9 cellular contexts compared by ENCODE assay signal in genomic region chr17:29177541-29177870, GRCh38. TPM values are rescaled to one million over a fixed set of nuclear protein-coding genes. Genes with fewer than 3 reads are reported as not detected.
DNase-seq lines count a peak whose midpoint lies in the region; ATAC-seq, FAIRE-seq and TF ChIP-seq lines count a peak whose summit lies in the region.
"Had no signal": no experiment of that assay in that cellular context is flagged by ENCODE, and none has a peak within 500 bp of the region (broad histone marks: within the 10 kb centered on the region; RNA-seq: fewer than 3 reads in every experiment).

No MANE protein-coding gene starts in this region.

- TF ChIP-seq RAD21 in A549 (conservative IDR thresholded peaks at IDR 0.05 in 1 of 2, IDR thresholded peaks at IDR 0.05 in 1 of 2) = no peak
- TF ChIP-seq RAD21 in IMR-90 (IDR thresholded peaks at IDR 0.05; ENCODE audit: low read length) = no peak

- no peak overlapping the region for H3K14ac ChIP-seq in IMR-90 (replicated peaks; ENCODE audit: low read depth, low read length)

- in situ Hi-C loops in IMR-90 (cut with MboI; ENCODE audit: low sequenced_read_pairs) = no loop called here

- CTCF ChIA-PET in A549 (lab: Yijun Ruan, JAX) = interaction anchor here (0.6 to 12.8 kb wide), 12 partner anchors 15 to 220 kb away, joined by 3 to 263 read pairs (median 5); no protein-coding TSS in a partner anchor
- CTCF ChIA-PET in IMR-90 (lab: Yijun Ruan, JAX) = interaction anchor here (2.3 kb wide), 1 partner anchor 28 kb away, joined by 8 read pairs; no protein-coding TSS in a partner anchor

- H3K4me3 Mint-ChIP-seq in nephron = peak overlapping the region; percentile 81 to 85 (median 84)

- H4K5ac ChIP-seq in IMR-90 (ENCODE audit: low read depth, low read length) = no peak overlapping the region

- H3K9me3 ChIP-seq in A549 = no peaks in the 10 kb centered on the region
- H3K9me3 ChIP-seq in IMR-90 (ENCODE audit: control insufficient read depth, insufficient read depth, low read length) = no peaks in the 10 kb centered on the region

- peak overlapping the region; percentile 23; the same call in 1 of the 2 replicates for H2BK120ac ChIP-seq in IMR-90 (ENCODE audit: low read depth, low read length)

- peak overlapping the region; percentile 39; the same call in 1 of the 2 replicates for H3K4ac ChIP-seq in IMR-90 (ENCODE audit: low read depth, low read length)

- no peaks in the 10 kb centered on the region for H3K36me3 ChIP-seq in IMR-90 (ENCODE audit: control insufficient read depth, insufficient read depth, low read length)

- peak overlapping the region; percentile 60; the same call in 1 of the 3 replicates for H3K4me3 ChIP-seq in A549
- no peak overlapping the region for H3K4me3 ChIP-seq in IMR-90 (ENCODE audit: insufficient read depth, low read depth, low read length)
- no peak overlapping the region for H3K4me3 ChIP-seq in coronary artery

- peak overlapping the region; percentile 98; the same call in 1 of the 2 replicates for H3K23ac ChIP-seq in IMR-90 (ENCODE audit: low read depth, low read length)

- no peak overlapping the region for H2AK9ac ChIP-seq in IMR-90 (replicated peaks; ENCODE audit: low read depth, low read length, poor library complexity)

- H2AFZ ChIP-seq in IMR-90 (replicated peaks; ENCODE audit: low read length, poor library complexity) = no peak overlapping the region

- H3K9ac ChIP-seq in IMR-90 (ENCODE audit: low read depth, low read length) = no peak overlapping the region

- POLR2A ChIA-PET in A549 (lab: Yijun Ruan, JAX) = interaction anchor here (1.3 to 3.8 kb wide), 3 partner anchors 22 to 116 kb away, joined by 6 to 28 read pairs (median 9); partner anchors contain the start of gene NUFIP2
- POLR2A ChIA-PET in IMR-90 (lab: Charles Lee; ENCODE audit: unreplicated experiment) = no interaction called here

- H3K27ac ChIP-seq in A549 (peak overlapping the region; percentile 81 to 95), IMR-90 (ENCODE audit: insufficient read depth, low read length) (no peak overlapping the region), coronary artery (peak overlapping the region; percentile 74 to 89)

- peaks cover 3% of the 10 kb centered on the region for H3K36me3 Mint-ChIP-seq in nephron (ENCODE audit: low read depth)

- peaks cover 29% of the 10 kb centered on the region for H3K4me1 Mint-ChIP-seq in nephron

- 0 out of 2 replicates have a peak, but pooled peaks cover 3% of the 10 kb centered on the region for H4K20me1 ChIP-seq in IMR-90 (ENCODE audit: insufficient read depth, low read length)

- no peak overlapping the region for H2BK5ac ChIP-seq in IMR-90 (ENCODE audit: low read depth, low read length, poor library complexity, severe bottlenecking)

- peaks cover 30 to 46% of the 10 kb centered on the region in 2 experiments for H3K79me1 ChIP-seq in IMR-90 (ENCODE audit: low read depth in 1 of 2, low read length in 2 of 2)

- TF ChIP-seq EP300 in A549 (IDR thresholded peaks at IDR 0.05) = no peak

- no peak overlapping the region for H3K18ac ChIP-seq in IMR-90 (ENCODE audit: low read depth, low read length)

- intact Hi-C loops in IMR-90 (cut with micrococcal nuclease) = no loop called here

- H3K4me2 ChIP-seq in A549 = peak overlapping the region; percentile 88
- no peak overlapping the region; the same call in 1 of the 2 replicates for H3K4me2 ChIP-seq in IMR-90 (ENCODE audit: low read depth, low read length)

- TF ChIP-seq CTCF in A549 (IDR thresholded peaks at IDR 0.05) (no peak), IMR-90 (conservative IDR thresholded peaks at IDR 0.05; ENCODE audit: low read depth, low read length) (no peak), coronary artery (IDR thresholded peaks at IDR 0.05) (no peak), nephron (IDR thresholded peaks at IDR 0.05; ENCODE audit: unreplicated experiment in 3 of 3) (no peak)

- H4K8ac ChIP-seq in IMR-90 (ENCODE audit: low read depth in 2 of 2, low read length in 2 of 2) = no peak overlapping the region; a peak in 2 of 4 replicates

- WGBS in A549 (ENCODE audit: missing lambda C conversion rate) = 44% methylated on average over 3 of the region's 3 CpGs
- no CpG with 5 or more reads among the region's 3 CpGs for WGBS in IMR-90 (ENCODE audit: extremely low coverage in 2 of 2, insufficient read length in 1 of 2), 2 experiments

- no peak for ATAC-seq in A549
- ATAC-seq in IMR-90 (ENCODE audit: low read depth) = no peak
- no peak for ATAC-seq in HG02763 (IDR thresholded peaks at IDR 0.05; ENCODE audit: unreplicated experiment)

- H3K9me1 ChIP-seq in IMR-90 (ENCODE audit: insufficient read depth, low read length) = no peaks in the 10 kb centered on the region; the same call in 1 of the 2 replicates

- peaks cover 11% of the 10 kb centered on the region for H3K27me3 Mint-ChIP-seq in nephron (ENCODE audit: low read depth)

- no peak overlapping the region for H4K91ac ChIP-seq in IMR-90 (ENCODE audit: insufficient read depth, low read depth, low read length)

- no peak for FAIRE-seq in A549 (lab: Jason Lieb, UNC)
- FAIRE-seq: frontal cortex had no signal

- DNase-seq in A549 (ENCODE audit: low read depth in 1 of 2, low spot score in 1 of 2) (no peak), IMR-90 (no peak), coronary artery (ENCODE audit: low spot score) (no peak), kidney glomerular epithelial cell (lab: John Stamatoyannopoulos, UW) (no peak), NCI-H1436 (lab: John Stamatoyannopoulos, UW) (no peak), putamen (ENCODE audit: low spot score) (no peak)

- H3K56ac ChIP-seq in IMR-90 (ENCODE audit: extremely low read depth, insufficient read depth, low read length) = no peak overlapping the region

- no peaks in the 10 kb centered on the region for H3K27me3 ChIP-seq in IMR-90 (ENCODE audit: control insufficient read depth, insufficient read depth, low read length)

- peak overlapping the region in 2 of 3 experiments; percentile 68 to 79 for H3K27ac Mint-ChIP-seq in nephron

- BruUV-seq in IMR-90 (replicated peaks; lab: Mats Ljungman, UMichigan) = no TSS peak

- no peak overlapping the region for H2BK20ac ChIP-seq in IMR-90 (ENCODE audit: low read depth, low read length)

- TF ChIP-seq POLR2A in A549 (IDR thresholded peaks at IDR 0.05; ENCODE audit: low read length) (no peak), IMR-90 (IDR thresholded peaks at IDR 0.05; ENCODE audit: low read depth, low read length) (no peak)

- H2BK15ac ChIP-seq in IMR-90 (ENCODE audit: low read depth, low read length) = peak overlapping the region; percentile 77; the same call in 1 of the 3 replicates

- H3K4me1 ChIP-seq in A549 (peaks cover 38% of the 10 kb centered on the region), IMR-90 (ENCODE audit: control insufficient read depth, insufficient read depth, low read length) (peaks cover 29% of the 10 kb centered on the region)

- peaks cover 2% of the 10 kb centered on the region for H3K9me3 Mint-ChIP-seq in nephron

- dilution Hi-C loops in IMR-90 (cut with HindIII; ENCODE audit: low sequenced_read_pairs, unreplicated experiment) = no loop called here

- peak overlapping the region; percentile 77 for H2AK5ac ChIP-seq in IMR-90 (ENCODE audit: low read depth, low read length)

TF ChIP-seq in A549, 52 proteins besides CTCF, POLR2A, EP300 and RAD21 (continues in another document):
- TF ChIP-seq, protein P1, sequence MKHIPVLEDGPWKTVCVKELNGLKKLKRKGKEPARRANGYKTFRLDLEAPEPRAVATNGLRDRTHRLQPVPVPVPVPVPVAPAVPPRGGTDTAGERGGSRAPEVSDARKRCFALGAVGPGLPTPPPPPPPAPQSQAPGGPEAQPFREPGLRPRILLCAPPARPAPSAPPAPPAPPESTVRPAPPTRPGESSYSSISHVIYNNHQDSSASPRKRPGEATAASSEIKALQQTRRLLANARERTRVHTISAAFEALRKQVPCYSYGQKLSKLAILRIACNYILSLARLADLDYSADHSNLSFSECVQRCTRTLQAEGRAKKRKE (CRISPR knock-in tag; IDR thresholded peaks at IDR 0.05; ENCODE audit: low read depth) = no peak
- no peak for TF ChIP-seq HOXA7 (CRISPR knock-in tag; IDR thresholded peaks at IDR 0.05)
- no peak for TF ChIP-seq BHLHE40 (IDR thresholded peaks at IDR 0.05; ENCODE audit: low read depth, low read length)
- no peak for TF ChIP-seq SMC3 (IDR thresholded peaks at IDR 0.05)
- TF ChIP-seq RNF2 (IDR thresholded peaks at IDR 0.05; ENCODE audit: borderline replicate concordance, low read depth) = no peak
- TF ChIP-seq SREBF2 (IDR thresholded peaks at IDR 0.05) = no peak
- no peak for TF ChIP-seq CEBPB (IDR thresholded peaks at IDR 0.05)
- TF ChIP-seq TP53 (CRISPR knock-in tag; IDR thresholded peaks at IDR 0.05) = no peak

TF ChIP-seq in IMR-90, 13 proteins besides CTCF, POLR2A, EP300 and RAD21 (continues in another document):
- TF ChIP-seq USF2 (IDR thresholded peaks at IDR 0.05; ENCODE audit: low read depth, low read length) (no peak), RFX5 (IDR thresholded peaks at IDR 0.05; ENCODE audit: low read depth, low read length) (no peak), MAFK (IDR thresholded peaks at IDR 0.05; ENCODE audit: low read depth, low read length) (no peak), FOS (IDR thresholded peaks at IDR 0.05; ENCODE audit: low read depth, low read length) (no peak), RCOR1 (IDR thresholded peaks at IDR 0.05; ENCODE audit: insufficient replicate concordance, low read length) (no peak), CEBPB (IDR thresholded peaks at IDR 0.05; ENCODE audit: low read depth, low read length) (no peak), MXI1 (IDR thresholded peaks at IDR 0.05; ENCODE audit: borderline replicate concordance, low read depth, low read length) (no peak), SMC3 (IDR thresholded peaks at IDR 0.05; ENCODE audit: low read depth, low read length) (no peak), BHLHE40 (IDR thresholded peaks at IDR 0.05; ENCODE audit: low read depth, low read length) (no peak), MAZ (IDR thresholded peaks at IDR 0.05; ENCODE audit: borderline replicate concordance, low read depth, low read length) (no peak)

RNA-seq across cellular contexts. Expression of gene MYO18A, which starts 2.7 kb away (rescaled TPM):
- polyA plus RNA-seq in A549 (2011; rRNA removed) (12.3 and 26.3 TPM in 2 replicates), A549 (2017; fragmentation: RNase III; extraction: RNeasy Plus Mini Kit Qiagen cat#74134 plus additional on column Dnase treatment) (22.4 to 29.7 TPM (median 28.4 TPM) in 3 replicates), IMR-90 (2012; rRNA removed) (22.4 and 22.9 TPM in 2 replicates)
- 8.3 and 9.9 TPM in 2 replicates for polyA plus RNA-seq in A549 (2012; cell fraction: cytosol; rRNA removed)
- 37.5 and 46.4 TPM in 2 replicates for polyA plus RNA-seq in A549 (2012; cell fraction: nucleus; rRNA removed)
- polyA minus RNA-seq in A549 (2011; rRNA and poly(A)+ RNA removed) = 47.9 and 52.2 TPM in 2 replicates
- 39.1 and 40.0 TPM in 2 replicates for total RNA-seq in IMR-90 (2012; rRNA removed)
- 12.8 and 19.0 TPM in 2 replicates for polyA plus RNA-seq in IMR-90 (2012; cell fraction: cytosol; rRNA removed)
- 95.5 and 141 TPM in 2 replicates for polyA plus RNA-seq in IMR-90 (2012; cell fraction: nucleus; rRNA removed; ENCODE audit: low replicate concordance)
